16 cellular contexts compared by ENCODE assay signal in genomic region chr12:76409074-76409473, GRCh38.
DNase-seq lines count a peak whose midpoint lies in the region; ATAC-seq and TF ChIP-seq lines count a peak whose summit lies in the region.
"Had no signal": no experiment of that assay in that cellular context is flagged by ENCODE, and none has a peak within 500 bp of the region (broad histone marks: within the 10 kb centered on the region; RNA-seq: fewer than 3 reads in every experiment).

No MANE protein-coding gene starts in this region.

- H3K27me3 ChIP-seq in cardiac muscle cell, result no peaks in the 10 kb centered on the region
- no peaks in the 10 kb centered on the region for H3K27me3 ChIP-seq in CD4-positive, CD25-positive, alpha-beta regulatory T cell (ENCODE audit: control insufficient read depth, insufficient read depth, low read length)
- no peaks in the 10 kb centered on the region for H3K27me3 ChIP-seq in neutrophil

- DNase-seq in cardiac muscle cell (ENCODE audit: low read depth in 1 of 2, low spot score in 1 of 2) (no peak), left ventricle myocardium superior (no peak), chondrocyte (ENCODE audit: low spot score) (no peak)
- no peak for DNase-seq in CD4-positive, CD25-positive, alpha-beta regulatory T cell
- no peak for DNase-seq in activated T-cell treated with anti-CD3 and anti-CD28 coated beads, Interleukin-2, amount 50 U/mL, for 24 hours
- no peak for DNase-seq in stimulated activated CD4-positive, alpha-beta T cell treated with anti-CD3 and anti-CD28 coated beads, Interleukin-1b, Interleukin-23, amount 100 ng/mL, for 48 hours
- DNase-seq: C1 segment of cervical spinal cord; CD8-positive, alpha-beta memory T cell; DMS 273 treated with DMSO at 0.1 percent for 48 hours; DMS79; GF-D8; GOT3; HFFc6 had no signal

- intact Hi-C loops in left ventricle myocardium superior (cut with micrococcal nuclease), result no loop called here

- H3K36me3 ChIP-seq in cardiac muscle cell (no peaks in the 10 kb centered on the region), neutrophil (peaks cover 26% of the 10 kb centered on the region)
- H3K36me3 ChIP-seq in CD4-positive, CD25-positive, alpha-beta regulatory T cell (ENCODE audit: control insufficient read depth, insufficient read depth, low read length), result peaks cover 10% of the 10 kb centered on the region
- H3K36me3 ChIP-seq: HAP-1 had no signal

- peaks cover 23% of the 10 kb centered on the region for H3K36me3 Mint-ChIP-seq in CD4-positive, CD25-positive, alpha-beta regulatory T cell
- H3K36me3 Mint-ChIP-seq in chondrocyte (ENCODE audit: low read depth), result no peaks in the 10 kb centered on the region
- peaks cover 32% of the 10 kb centered on the region for H3K36me3 Mint-ChIP-seq in activated T-cell treated with anti-CD3 and anti-CD28 coated beads, Interleukin-2, amount 50 U/mL, for 24 hours (ENCODE audit: low read depth)

- no peaks in the 10 kb centered on the region for H3K27me3 Mint-ChIP-seq in CD4-positive, CD25-positive, alpha-beta regulatory T cell
- no peaks in the 10 kb centered on the region for H3K27me3 Mint-ChIP-seq in chondrocyte (ENCODE audit: low read depth)
- H3K27me3 Mint-ChIP-seq in activated T-cell treated with anti-CD3 and anti-CD28 coated beads, Interleukin-2, amount 50 U/mL, for 24 hours, result no peaks in the 10 kb centered on the region
- H3K27me3 Mint-ChIP-seq: CD8-positive, alpha-beta memory T cell had no signal

- TF ChIP-seq CTCF in cardiac muscle cell (IDR thresholded peaks at IDR 0.05; ENCODE audit: low read depth, low read length), result no peak
- TF ChIP-seq CTCF in chondrocyte (IDR thresholded peaks at IDR 0.05), result no peak
- no peak for TF ChIP-seq CTCF in neutrophil (IDR thresholded peaks at IDR 0.05)

- H3K4me3 ChIP-seq in cardiac muscle cell, result no peak overlapping the region
- no peak overlapping the region for H3K4me3 ChIP-seq in CD4-positive, CD25-positive, alpha-beta regulatory T cell (ENCODE audit: low read depth, low read length)
- no peak overlapping the region for H3K4me3 ChIP-seq in neutrophil (ENCODE audit: low read depth in 1 of 2, low read length in 1 of 2)
- H3K4me3 ChIP-seq: HAP-1 had no signal

- H3K9me3 ChIP-seq in cardiac muscle cell (ENCODE audit: low read depth), result no peaks in the 10 kb centered on the region
- no peaks in the 10 kb centered on the region for H3K9me3 ChIP-seq in CD4-positive, CD25-positive, alpha-beta regulatory T cell (ENCODE audit: control insufficient read depth in 2 of 2, low read length in 2 of 2)
- no peaks in the 10 kb centered on the region for H3K9me3 ChIP-seq in neutrophil
- H3K9me3 ChIP-seq: HAP-1 had no signal

- H3K27ac Mint-ChIP-seq in CD4-positive, CD25-positive, alpha-beta regulatory T cell, result peak overlapping the region in 2 of 3 donors; percentile 4 to 37
- peak overlapping the region; percentile 58 for H3K27ac Mint-ChIP-seq in chondrocyte (ENCODE audit: unreplicated experiment)
- no peak overlapping the region for H3K27ac Mint-ChIP-seq in activated T-cell treated with anti-CD3 and anti-CD28 coated beads, Interleukin-2, amount 50 U/mL, for 24 hours
- H3K27ac Mint-ChIP-seq: HFFc6 had no signal

- H3K4me1 ChIP-seq in cardiac muscle cell (ENCODE audit: low read depth), result no peaks in the 10 kb centered on the region
- no peaks in the 10 kb centered on the region for H3K4me1 ChIP-seq in CD4-positive, CD25-positive, alpha-beta regulatory T cell (ENCODE audit: control insufficient read depth, insufficient read depth, low read length, poor library complexity, severe bottlenecking)
- H3K4me1 ChIP-seq in neutrophil (ENCODE audit: control insufficient read depth in 1 of 2, insufficient read depth in 1 of 2, low read depth in 1 of 2, low read length in 1 of 2), result peaks cover 0 to 4% of the 10 kb centered on the region in 2 experiments
- H3K4me1 ChIP-seq: HAP-1 had no signal

- H3K4me3 Mint-ChIP-seq in CD4-positive, CD25-positive, alpha-beta regulatory T cell, result no peak overlapping the region
- H3K4me3 Mint-ChIP-seq in chondrocyte (ENCODE audit: unreplicated experiment), result no peak overlapping the region
- no peak overlapping the region for H3K4me3 Mint-ChIP-seq in activated T-cell treated with anti-CD3 and anti-CD28 coated beads, Interleukin-2, amount 50 U/mL, for 24 hours
- H3K4me3 Mint-ChIP-seq: CD8-positive, alpha-beta memory T cell; HFFc6 had no signal

- ATAC-seq in left ventricle myocardium superior, result no peak
- no peak for ATAC-seq in CD4-positive, CD25-positive, alpha-beta regulatory T cell (ENCODE audit: low read depth in 2 of 2)
- ATAC-seq in GM18517 (IDR thresholded peaks at IDR 0.05; ENCODE audit: unreplicated experiment), result no peak

- H3K9me3 Mint-ChIP-seq in CD4-positive, CD25-positive, alpha-beta regulatory T cell, result peaks cover 0 to 4% (median 0%) of the 10 kb centered on the region in 7 donors
- no peaks in the 10 kb centered on the region for H3K9me3 Mint-ChIP-seq in chondrocyte (ENCODE audit: low read depth)
- no peaks in the 10 kb centered on the region for H3K9me3 Mint-ChIP-seq in activated T-cell treated with anti-CD3 and anti-CD28 coated beads, Interleukin-2, amount 50 U/mL, for 24 hours
- H3K9me3 Mint-ChIP-seq: CD8-positive, alpha-beta memory T cell; HFFc6 had no signal

- peak overlapping the region; percentile 34 for H3K27ac ChIP-seq in cardiac muscle cell
- no peak overlapping the region for H3K27ac ChIP-seq in CD4-positive, CD25-positive, alpha-beta regulatory T cell (ENCODE audit: insufficient read depth, low read length, poor library complexity, severe bottlenecking)
- peak overlapping the region; percentile 11 for H3K27ac ChIP-seq in neutrophil

- peaks cover 12 to 15% (median 13%) of the 10 kb centered on the region in 4 donors for H3K4me1 Mint-ChIP-seq in CD4-positive, CD25-positive, alpha-beta regulatory T cell
- peaks cover 27% of the 10 kb centered on the region for H3K4me1 Mint-ChIP-seq in chondrocyte (ENCODE audit: low read depth)
- peaks cover 9% of the 10 kb centered on the region for H3K4me1 Mint-ChIP-seq in activated T-cell treated with anti-CD3 and anti-CD28 coated beads, Interleukin-2, amount 50 U/mL, for 24 hours (ENCODE audit: low read depth)
